In the genomic region with DNA sequence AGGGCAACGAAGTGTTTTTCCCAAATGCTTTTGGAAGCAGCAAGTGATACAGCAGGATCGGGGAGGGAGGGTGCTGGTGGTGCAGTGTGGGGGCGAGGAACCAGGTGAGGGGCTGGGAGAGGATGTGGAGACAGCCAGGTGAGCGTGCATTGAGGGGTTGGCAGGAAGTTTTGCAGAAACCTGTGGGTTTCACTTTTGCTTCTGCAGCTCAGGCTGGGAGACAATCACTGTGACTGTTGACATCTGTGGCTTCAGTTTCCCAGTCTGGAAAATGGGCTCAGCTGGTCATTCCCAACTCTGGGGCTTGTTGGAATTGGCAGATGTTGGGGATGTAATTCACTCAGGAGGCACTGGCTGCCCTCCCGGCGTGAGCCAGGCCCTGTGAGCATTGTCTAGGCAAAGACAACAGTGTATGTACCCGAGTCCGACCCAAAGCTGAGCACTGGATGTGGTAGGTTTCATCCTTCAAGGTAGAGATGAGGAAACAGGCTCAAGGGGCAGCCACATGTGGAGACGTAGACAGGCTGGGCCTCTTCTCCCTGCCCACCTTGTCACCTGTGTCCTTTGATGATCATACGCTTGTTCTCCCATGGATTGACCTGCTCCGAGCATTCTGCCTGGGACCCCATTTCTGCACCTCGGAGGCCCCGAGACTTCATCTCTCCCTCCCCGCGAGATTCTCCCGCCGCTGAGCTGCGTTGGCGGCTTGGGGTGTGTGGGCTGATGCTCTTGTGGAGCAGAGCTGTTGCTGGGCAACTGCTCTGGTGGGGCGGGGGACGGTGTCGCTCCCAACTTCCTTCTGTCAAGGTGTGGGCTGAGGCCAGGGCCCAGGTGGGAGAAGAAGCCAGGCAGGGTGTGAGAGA, we compare ENCODE assay signal across 1 cellular context.
TF ChIP-seq lines count a peak whose summit lies in the region.

No MANE protein-coding gene starts in this region.

TF ChIP-seq in HepG2, 621 proteins besides CTCF, POLR2A, EP300 and RAD21:
- TF ChIP-seq, protein P1, sequence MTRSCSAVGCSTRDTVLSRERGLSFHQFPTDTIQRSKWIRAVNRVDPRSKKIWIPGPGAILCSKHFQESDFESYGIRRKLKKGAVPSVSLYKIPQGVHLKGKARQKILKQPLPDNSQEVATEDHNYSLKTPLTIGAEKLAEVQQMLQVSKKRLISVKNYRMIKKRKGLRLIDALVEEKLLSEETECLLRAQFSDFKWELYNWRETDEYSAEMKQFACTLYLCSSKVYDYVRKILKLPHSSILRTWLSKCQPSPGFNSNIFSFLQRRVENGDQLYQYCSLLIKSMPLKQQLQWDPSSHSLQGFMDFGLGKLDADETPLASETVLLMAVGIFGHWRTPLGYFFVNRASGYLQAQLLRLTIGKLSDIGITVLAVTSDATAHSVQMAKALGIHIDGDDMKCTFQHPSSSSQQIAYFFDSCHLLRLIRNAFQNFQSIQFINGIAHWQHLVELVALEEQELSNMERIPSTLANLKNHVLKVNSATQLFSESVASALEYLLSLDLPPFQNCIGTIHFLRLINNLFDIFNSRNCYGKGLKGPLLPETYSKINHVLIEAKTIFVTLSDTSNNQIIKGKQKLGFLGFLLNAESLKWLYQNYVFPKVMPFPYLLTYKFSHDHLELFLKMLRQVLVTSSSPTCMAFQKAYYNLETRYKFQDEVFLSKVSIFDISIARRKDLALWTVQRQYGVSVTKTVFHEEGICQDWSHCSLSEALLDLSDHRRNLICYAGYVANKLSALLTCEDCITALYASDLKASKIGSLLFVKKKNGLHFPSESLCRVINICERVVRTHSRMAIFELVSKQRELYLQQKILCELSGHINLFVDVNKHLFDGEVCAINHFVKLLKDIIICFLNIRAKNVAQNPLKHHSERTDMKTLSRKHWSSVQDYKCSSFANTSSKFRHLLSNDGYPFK (CRISPR knock-in tag; IDR thresholded peaks at IDR 0.05; ENCODE audit: borderline replicate concordance): no peak
- TF ChIP-seq ZNF629 (CRISPR knock-in tag; conservative IDR thresholded peaks at IDR 0.05): peak; percentile 93
- TF ChIP-seq, protein P2, sequence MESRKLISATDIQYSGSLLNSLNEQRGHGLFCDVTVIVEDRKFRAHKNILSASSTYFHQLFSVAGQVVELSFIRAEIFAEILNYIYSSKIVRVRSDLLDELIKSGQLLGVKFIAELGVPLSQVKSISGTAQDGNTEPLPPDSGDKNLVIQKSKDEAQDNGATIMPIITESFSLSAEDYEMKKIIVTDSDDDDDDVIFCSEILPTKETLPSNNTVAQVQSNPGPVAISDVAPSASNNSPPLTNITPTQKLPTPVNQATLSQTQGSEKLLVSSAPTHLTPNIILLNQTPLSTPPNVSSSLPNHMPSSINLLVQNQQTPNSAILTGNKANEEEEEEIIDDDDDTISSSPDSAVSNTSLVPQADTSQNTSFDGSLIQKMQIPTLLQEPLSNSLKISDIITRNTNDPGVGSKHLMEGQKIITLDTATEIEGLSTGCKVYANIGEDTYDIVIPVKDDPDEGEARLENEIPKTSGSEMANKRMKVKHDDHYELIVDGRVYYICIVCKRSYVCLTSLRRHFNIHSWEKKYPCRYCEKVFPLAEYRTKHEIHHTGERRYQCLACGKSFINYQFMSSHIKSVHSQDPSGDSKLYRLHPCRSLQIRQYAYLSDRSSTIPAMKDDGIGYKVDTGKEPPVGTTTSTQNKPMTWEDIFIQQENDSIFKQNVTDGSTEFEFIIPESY (CRISPR knock-in tag; IDR thresholded peaks at IDR 0.05): peak; percentile 54; the same call in 1 of the 2 replicates
TF ChIP-seq in HepG2: peak in this region for 2.
